In genomic region chr2:42493468-42493884, GRCh38 we compare ENCODE assay signal across 8 cellular contexts. TPM values are rescaled to one million over a fixed set of nuclear protein-coding genes. Genes with fewer than 3 reads are reported as not detected.
DNase-seq lines count a peak whose midpoint lies in the region; ATAC-seq and TF ChIP-seq lines count a peak whose summit lies in the region.

No MANE protein-coding gene starts in this region.

- H3K36me3 ChIP-seq in testis (ENCODE audit: low read depth, missing control alignments), result no peaks in the 10 kb centered on the region

- no peak for TF ChIP-seq CTCF in testis (IDR thresholded peaks at IDR 0.05)

- H3K4me3 ChIP-seq in testis, result peak overlapping the region; percentile 70 to 72

- H3K4me1 Mint-ChIP-seq in activated CD4-positive, alpha-beta T cell treated with anti-CD3 and anti-CD28 coated beads, Interleukin-2, amount 10 ng/mL, durations not matched to agents 7 days and 5 days, result peaks cover 18% of the 10 kb centered on the region

- intact Hi-C loops in testis (cut with DNase I; ENCODE audit: low total_unique reads) (no loop called here), head of caudate nucleus (cut with DNase I) (loop anchor here (10.0 kb wide), 2 partner anchors 71 to 171 kb away; partner anchors contain the start of gene MTA3)

- H3K4me1 ChIP-seq in testis, result peaks cover 6% of the 10 kb centered on the region

- peak overlapping the region; percentile 79 to 90 for H3K27ac ChIP-seq in testis

- H3K27me3 ChIP-seq in testis, result no peaks in the 10 kb centered on the region

- H3K9me3 ChIP-seq in testis, result no peaks in the 10 kb centered on the region

- no peak overlapping the region for H3K27ac Mint-ChIP-seq in activated CD4-positive, alpha-beta T cell treated with anti-CD3 and anti-CD28 coated beads, Interleukin-2, amount 10 ng/mL, durations not matched to agents 7 days and 5 days

- no peak for TF ChIP-seq POLR2A in testis (IDR thresholded peaks at IDR 0.05)

- no peak for DNase-seq in activated CD4-positive, alpha-beta T cell treated with anti-CD3 and anti-CD28 coated beads, Interleukin-2, amount 10 ng/mL, durations not matched to agents 7 days and 5 days
- no peak for DNase-seq in activated CD4-positive, alpha-beta T cell treated with anti-CD3 and anti-CD28 coated beads for 1 hour
- DNase-seq in NCI-H1105 (lab: John Stamatoyannopoulos, UW) (peak; percentile 45), germinal center (ENCODE audit: low spot score) (peak; percentile 11), testis (no peak), head of caudate nucleus (no peak), AML-193 (lab: John Stamatoyannopoulos, UW) (no peak)

- CTCF ChIA-PET in activated CD4-positive, alpha-beta T cell treated with anti-CD3 and anti-CD28 coated beads, Interleukin-2, amount 10 ng/mL, durations not matched to agents 7 days and 5 days (lab: Charles Lee), result interaction anchor here (0.5 to 1.1 kb wide), 2 partner anchors 30 to 514 kb away, joined by 3 read pairs; no protein-coding TSS in a partner anchor

- H3K4me3 Mint-ChIP-seq in activated CD4-positive, alpha-beta T cell treated with anti-CD3 and anti-CD28 coated beads, Interleukin-2, amount 10 ng/mL, durations not matched to agents 7 days and 5 days, result peak overlapping the region; percentile 53

- no peak for ATAC-seq in HG03045 (IDR thresholded peaks at IDR 0.05; ENCODE audit: unreplicated experiment)

- POLR2A ChIA-PET in activated CD4-positive, alpha-beta T cell treated with anti-CD3 and anti-CD28 coated beads, Interleukin-2, amount 10 ng/mL, durations not matched to agents 7 days and 5 days (lab: Charles Lee), result no interaction called here

- no peaks in the 10 kb centered on the region for H3K36me3 Mint-ChIP-seq in activated CD4-positive, alpha-beta T cell treated with anti-CD3 and anti-CD28 coated beads, Interleukin-2, amount 10 ng/mL, durations not matched to agents 7 days and 5 days (ENCODE audit: low read depth)

- H3K9me3 Mint-ChIP-seq in activated CD4-positive, alpha-beta T cell treated with anti-CD3 and anti-CD28 coated beads, Interleukin-2, amount 10 ng/mL, durations not matched to agents 7 days and 5 days, result no peaks in the 10 kb centered on the region

- H3K27me3 Mint-ChIP-seq in activated CD4-positive, alpha-beta T cell treated with anti-CD3 and anti-CD28 coated beads, Interleukin-2, amount 10 ng/mL, durations not matched to agents 7 days and 5 days, result peaks cover 20% of the 10 kb centered on the region

- WGBS in testis, 2 donors, result 0% methylated on average over 1 to 3 of the region's 59 CpGs

RNA-seq across cellular contexts. Expression of gene KCNG3, which starts 0.3 kb away (rescaled TPM):
- total RNA-seq in activated CD4-positive, alpha-beta T cell treated with anti-CD3 and anti-CD28 coated beads, Interleukin-2, amount 10 ng/mL, durations not matched to agents 7 days and 5 days, result under 1 TPM; 0.04 to 0.12 TPM
- total RNA-seq in testis, result 10 to 100 TPM; 11.3 to 12.4 TPM
- polyA plus RNA-seq in testis (ENCODE audit: insufficient read depth, low read depth, low replicate concordance), result 1.2 TPM

Comparison
In these comparisons a context has a peak if more than half of its experiments do, and no peak if none do; other contexts are left out.
1. DNase-seq: peak in NCI-H1105 (single experiment) and germinal center (single experiment); none in activated CD4-positive, alpha-beta T cell treated with anti-CD3 and anti-CD28 coated beads, Interleukin-2, amount 10 ng/mL, durations not matched to agents 7 days and 5 days (single experiment), activated CD4-positive, alpha-beta T cell treated with anti-CD3 and anti-CD28 coated beads for 1 hour (single experiment), testis (single experiment), head of caudate nucleus (0 of 42) and AML-193 (0 of 2).
2. RNA of gene KCNG3, which starts 0.3 kb away (total RNA-seq): 11.3 to 12.4 TPM in testis; 0.04 to 0.12 TPM in activated CD4-positive, alpha-beta T cell treated with anti-CD3 and anti-CD28 coated beads, Interleukin-2, amount 10 ng/mL, durations not matched to agents 7 days and 5 days; every median in the first group is over 10 times any median in the second.